Comparison of ENCODE assay signal across 25 cellular contexts in the genomic region with DNA sequence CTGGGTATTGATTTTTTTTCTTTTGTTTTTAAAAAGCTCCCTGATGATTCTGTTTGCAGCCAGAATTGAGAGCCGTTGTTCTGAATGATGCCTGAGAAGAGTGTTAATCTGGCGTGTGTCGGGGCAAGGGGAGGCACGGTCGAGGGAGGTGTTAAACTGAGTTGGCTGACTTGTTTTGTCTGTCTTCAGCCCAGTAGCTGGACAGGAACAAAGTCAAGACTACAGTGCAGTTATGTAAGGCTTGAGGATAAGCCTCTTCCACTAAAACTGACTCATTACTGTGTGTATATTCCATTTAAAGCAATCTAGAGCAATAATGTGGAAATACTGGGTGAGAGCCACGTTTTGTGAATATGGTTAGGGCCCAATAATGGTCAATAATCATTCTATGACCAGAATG.
DNase-seq lines count a peak whose midpoint lies in the region; FAIRE-seq and TF ChIP-seq lines count a peak whose summit lies in the region.
"Had no signal": no experiment of that assay in that cellular context is flagged by ENCODE, and none has a peak within 500 bp of the region (broad histone marks: within the 10 kb centered on the region; RNA-seq: fewer than 3 reads in every experiment).

No MANE protein-coding gene starts in this region.

- H3K4me3 ChIP-seq in epithelial cell of esophagus (ENCODE audit: low read length) (no peak overlapping the region), neural progenitor cell (no peak overlapping the region), brain microvascular endothelial cell (ENCODE audit: low read depth, low read length) (no peak overlapping the region)
- H3K4me3 ChIP-seq: psoas muscle, thyroid gland had no signal

- peak; percentile 42 for DNase-seq in GM03348 (ENCODE audit: low spot score)
- peak; percentile 55 for DNase-seq in RPMI7951 (ENCODE audit: low read depth)
- peak; percentile 42 for DNase-seq in epithelial cell of esophagus (ENCODE audit: low read depth)
- no peak for DNase-seq in neural progenitor cell (ENCODE audit: low spot score)
- no peak for DNase-seq in activated gamma-delta T cell (lab: John Stamatoyannopoulos, UW)
- no peak for DNase-seq in D721Med (ENCODE audit: insufficient read length, low spot score)
- DNase-seq in brain microvascular endothelial cell = no peak
- no peak for DNase-seq in DMS79 treated with DMSO at 0.1 percent for 48 hours (lab: John Stamatoyannopoulos, UW)
- DNase-seq: activated CD4-positive, alpha-beta T cell treated with anti-CD3 and anti-CD28 coated beads, Interleukin-2, amount 10 ng/mL, durations not matched to agents 7 days and 5 days; activated CD8-positive, alpha-beta memory T cell treated with anti-CD3 and anti-CD28 coated beads, Interleukin-2, amount 50 U/mL, for 48 hours; activated effector memory CD4-positive, alpha-beta T cell treated with Interleukin-2 at 50 U/mL for 16 hours; amniotic stem cell; effector memory CD4-positive, alpha-beta T cell; foreskin keratinocyte; hypothalamus; midbrain; NCI-H1092 treated with DMSO at 0.1 percent for 48 hours; NCI-H2081 treated with DMSO at 0.1 percent for 48 hours; NCI-H510A; psoas muscle; stimulated activated CD4-positive, alpha-beta T cell treated with anti-CD3 and anti-CD28 coated beads, Interleukin-15, amount 100 ng/mL, for 24 hours; thyroid gland had no signal

- H3K9ac ChIP-seq in neural progenitor cell = no peak overlapping the region

- H3K4me2 ChIP-seq in neural progenitor cell = peak overlapping the region; percentile 59

- H3K9me3 ChIP-seq in neural progenitor cell (ENCODE audit: low read depth) = no peaks in the 10 kb centered on the region
- H3K9me3 ChIP-seq: psoas muscle, thyroid gland had no signal

- no peak overlapping the region for H3K27ac Mint-ChIP-seq in neural progenitor cell
- H3K27ac Mint-ChIP-seq: activated CD4-positive, alpha-beta T cell treated with anti-CD3 and anti-CD28 coated beads, Interleukin-2, amount 10 ng/mL, durations not matched to agents 7 days and 5 days had no signal

- no peak overlapping the region for H2AFZ ChIP-seq in neural progenitor cell (replicated peaks)

- no peaks in the 10 kb centered on the region for H3K27me3 ChIP-seq in neural progenitor cell
- no peaks in the 10 kb centered on the region for H3K27me3 ChIP-seq in brain microvascular endothelial cell (replicated peaks)
- H3K27me3 ChIP-seq: foreskin keratinocyte, thyroid gland had no signal

- H3K27me3 Mint-ChIP-seq in neural progenitor cell (ENCODE audit: insufficient read depth, low read depth) = no peaks in the 10 kb centered on the region

- no peak overlapping the region for H3K4me3 Mint-ChIP-seq in neural progenitor cell
- H3K4me3 Mint-ChIP-seq: activated CD4-positive, alpha-beta T cell treated with anti-CD3 and anti-CD28 coated beads, Interleukin-2, amount 10 ng/mL, durations not matched to agents 7 days and 5 days; neural crest cell had no signal

- no peaks in the 10 kb centered on the region for H3K79me2 ChIP-seq in neural progenitor cell (ENCODE audit: low read depth)

- in situ Hi-C loops in brain microvascular endothelial cell (cut with HindIII; ENCODE audit: low pct_ligation_motif_present, low sequenced_read_pairs) = no loop called here

- peaks cover 17% of the 10 kb centered on the region for H3F3A ChIP-seq in neural progenitor cell (ENCODE audit: low read depth)

- TF ChIP-seq CTCF in epithelial cell of esophagus (IDR thresholded peaks at IDR 0.05; ENCODE audit: insufficient read depth, low read depth, low read length, missing control alignments) = no peak
- TF ChIP-seq CTCF in neural progenitor cell (IDR thresholded peaks at IDR 0.05) = no peak
- TF ChIP-seq CTCF in D721Med (IDR thresholded peaks at IDR 0.05; ENCODE audit: insufficient read depth, missing control alignments) = no peak
- TF ChIP-seq CTCF in brain microvascular endothelial cell (IDR thresholded peaks at IDR 0.05; ENCODE audit: low read depth, low read length, missing control alignments) = no peak

- H3K4me1 ChIP-seq in neural progenitor cell = peaks cover 20% of the 10 kb centered on the region
- H3K4me1 ChIP-seq: psoas muscle had no signal

- H3K36me3 ChIP-seq in neural progenitor cell (no peaks in the 10 kb centered on the region), brain microvascular endothelial cell (replicated peaks) (no peaks in the 10 kb centered on the region)
- H3K36me3 ChIP-seq: thyroid gland had no signal

- peaks cover 4% of the 10 kb centered on the region for H3K4me1 Mint-ChIP-seq in neural progenitor cell
- H3K4me1 Mint-ChIP-seq: activated CD4-positive, alpha-beta T cell treated with anti-CD3 and anti-CD28 coated beads, Interleukin-2, amount 10 ng/mL, durations not matched to agents 7 days and 5 days; neural crest cell had no signal

- H3K27ac ChIP-seq in neural progenitor cell (no peak overlapping the region), brain microvascular endothelial cell (no peak overlapping the region)
- H3K27ac ChIP-seq: foreskin keratinocyte, psoas muscle, thyroid gland had no signal

- FAIRE-seq in D721Med (lab: Jason Lieb, UNC) = no peak
- FAIRE-seq: GM18507, TTC549 had no signal

- no peaks in the 10 kb centered on the region for H4K20me1 ChIP-seq in neural progenitor cell (ENCODE audit: low read depth)

- H3K9me3 Mint-ChIP-seq in neural progenitor cell = peaks cover 3% of the 10 kb centered on the region
- H3K9me3 Mint-ChIP-seq: activated CD4-positive, alpha-beta T cell treated with anti-CD3 and anti-CD28 coated beads, Interleukin-2, amount 10 ng/mL, durations not matched to agents 7 days and 5 days; neural crest cell had no signal

- no peaks in the 10 kb centered on the region for H3K36me3 Mint-ChIP-seq in neural progenitor cell

Comparison
In these comparisons a context has a peak if more than half of its experiments do, and no peak if none do; other contexts are left out.
1. DNase-seq: peak in GM03348 (single experiment), RPMI7951 (single experiment) and epithelial cell of esophagus (single experiment); none in neural progenitor cell (single experiment), activated gamma-delta T cell (single experiment), D721Med (single experiment), brain microvascular endothelial cell (single experiment) and DMS79 treated with DMSO at 0.1 percent for 48 hours (single experiment).